Comparison of ENCODE assay signal across 28 cellular contexts in genomic region chr14:90531497-90531896, GRCh38.
"Had no signal": no experiment of that assay in that cellular context is flagged by ENCODE, and none has a peak within 500 bp of the region (broad histone marks: within the 10 kb centered on the region; RNA-seq: fewer than 3 reads in every experiment).

No MANE protein-coding gene starts in this region.

- H3K27ac ChIP-seq: neutrophil, ovary, parathyroid adenoma, psoas muscle, right lobe of liver, sigmoid colon, suprapubic skin, tibial artery, transverse colon, upper lobe of right lung, uterus had no signal

- ATAC-seq: naive thymus-derived CD8-positive, alpha-beta T cell; natural killer cell treated with Interleukin-12 subunit alpha and Interleukin-12 subunit beta and Interleukin-15 and Interleukin-18, amount 100 ng/mL, for 72 hours; psoas muscle; right cardiac atrium; right lobe of liver; stimulated activated memory B cell treated with anti-CD40 and anti-IgM and Interleukin-4, amounts not matched to agents 10 μg/mL and 1 μg/mL and 100 μg/mL, for 72 hours; stimulated activated naive CD8-positive, alpha-beta T cell treated with anti-CD3 and anti-CD28 coated beads, Interleukin-15, amount 100 ng/mL, for 72 hours; stimulated activated naive CD8-positive, alpha-beta T cell treated with anti-CD3 and anti-CD28 coated beads, Interleukin-15, Interleukin-2, amounts not matched to agents 100 U/mL and 50 U/mL, for 24 hours; upper lobe of right lung had no signal

- H3K4me3 ChIP-seq: ovary, psoas muscle, right lobe of liver, sigmoid colon, suprapubic skin, testis, tibial artery, transverse colon, upper lobe of right lung, uterus had no signal

- H3K36me3 ChIP-seq: neutrophil, ovary, right lobe of liver, sigmoid colon, suprapubic skin, tibial artery, transverse colon, upper lobe of right lung, uterus had no signal

- H3K4me1 ChIP-seq: psoas muscle, right lobe of liver, suprapubic skin had no signal

- H3K9me3 ChIP-seq: neutrophil, ovary, psoas muscle, right lobe of liver, sigmoid colon, suprapubic skin, testis, tibial artery, transverse colon, upper lobe of right lung, uterus had no signal

- H3K27me3 ChIP-seq: neutrophil, ovary, right lobe of liver, sigmoid colon, suprapubic skin, testis, tibial artery, transverse colon, upper lobe of right lung, uterus had no signal

- DNase-seq: nephron progenitor cell; nucleus accumbens; ovary; psoas muscle; sigmoid colon; small intestine; stimulated activated CD4-positive, alpha-beta T cell treated with anti-CD3 and anti-CD28 coated beads, Interleukin-15, amount 100 ng/mL, for 24 hours; stimulated activated CD4-positive, alpha-beta T cell treated with anti-CD3 and anti-CD28 coated beads, Interleukin-2, amount 100 ng/mL, for 24 hours; stimulated activated CD4-positive, alpha-beta T cell treated with anti-CD3 and anti-CD28 coated beads, Interleukin-4, amount 100 ng/mL, for 1 hour; stimulated activated CD4-positive, alpha-beta T cell treated with anti-CD3 and anti-CD28 coated beads, Interleukin-4, amount 100 ng/mL, for 4 hours; stimulated activated CD8-positive, alpha-beta memory T cell treated with anti-CD3 and anti-CD28 coated beads, Interleukin-4, amount 100 ng/mL, for 48 hours; stimulated activated naive CD4-positive, alpha-beta T cell; stimulated activated naive CD8-positive, alpha-beta T cell treated with anti-CD3 and anti-CD28 coated beads, Interleukin-15, amount 100 ng/mL, for 72 hours; stimulated activated naive CD8-positive, alpha-beta T cell treated with anti-CD3 and anti-CD28 coated beads, Interleukin-15, Interleukin-2, amounts not matched to agents 100 U/mL and 50 U/mL, for 24 hours; substantia nigra; testis; tibial artery; transverse colon; upper lobe of right lung; uterus had no signal
